ENCODE assay signal across 11 cellular contexts in genomic region chr1:189619682-189620332, GRCh38.
DNase-seq lines count a peak whose midpoint lies in the region; ATAC-seq and TF ChIP-seq lines count a peak whose summit lies in the region.
"Had no signal": no experiment of that assay in that cellular context is flagged by ENCODE, and none has a peak within 500 bp of the region (broad histone marks: within the 10 kb centered on the region; RNA-seq: fewer than 3 reads in every experiment).

No MANE protein-coding gene starts in this region.

- intact Hi-C loops in tibial artery (cut with DNase I; ENCODE audit: low total_unique reads) = loop anchor here (5.0 kb wide), 1 partner anchor 187 kb away; no protein-coding TSS in a partner anchor

- H3K27ac ChIP-seq in tibial artery = no peak overlapping the region

- H3K36me3 ChIP-seq in HAP-1 (replicated peaks) (no peaks in the 10 kb centered on the region), tibial artery (no peaks in the 10 kb centered on the region)

- peak; percentile 6 to 32 for DNase-seq in HAP-1 (ENCODE audit: low spot score in 2 of 2)
- DNase-seq in NCI-H226 = peak; percentile 86
- peak; percentile 91 for DNase-seq in choroid plexus epithelial cell (ENCODE audit: low read depth)
- DNase-seq in skeletal muscle cell (ENCODE audit: low read depth) = peak; percentile 84
- DNase-seq in NCI-H146 (lab: John Stamatoyannopoulos, UW) = no peak
- DNase-seq in tibial artery = no peak
- DNase-seq: activated T-cell treated with anti-CD3 and anti-CD28 coated beads, Interleukin-2, amount 50 U/mL, for 1 hour; left ventricle myocardium superior; NCI-H187 treated with DMSO at 0.1 percent for 48 hours; right cardiac atrium had no signal

- ATAC-seq in GM21723 (IDR thresholded peaks at IDR 0.05; ENCODE audit: unreplicated experiment) = no peak
- ATAC-seq: left ventricle myocardium superior, right cardiac atrium had no signal

- H3K27me3 ChIP-seq in HAP-1 (ENCODE audit: low read depth) (no peaks in the 10 kb centered on the region), tibial artery (no peaks in the 10 kb centered on the region)

- in situ Hi-C loops in HAP-1 (cut with MboI; ENCODE audit: low sequenced_read_pairs) = no loop called here

- H3K4me1 ChIP-seq in HAP-1 (no peaks in the 10 kb centered on the region; the same call in 1 of the 2 replicates), tibial artery (no peaks in the 10 kb centered on the region)

- H3K4me3 ChIP-seq in HAP-1 (no peak overlapping the region), choroid plexus epithelial cell (ENCODE audit: low read depth, low read length) (no peak overlapping the region), skeletal muscle cell (ENCODE audit: low read depth, low read length) (no peak overlapping the region), tibial artery (no peak overlapping the region)

- TF ChIP-seq CTCF in choroid plexus epithelial cell (conservative IDR thresholded peaks at IDR 0.05; ENCODE audit: low read depth, low read length) (peak; percentile 27), tibial artery (IDR thresholded peaks at IDR 0.05) (no peak)

- no peaks in the 10 kb centered on the region for H3K9me3 ChIP-seq in HAP-1
- no peaks in the 10 kb centered on the region for H3K9me3 ChIP-seq in tibial artery

Comparison
In these comparisons a context has a peak if more than half of its experiments do, and no peak if none do; other contexts are left out.
1. DNase-seq: peak in HAP-1 (2 of 2), NCI-H226 (single experiment), choroid plexus epithelial cell (single experiment) and skeletal muscle cell (single experiment); none in NCI-H146 (single experiment) and tibial artery (0 of 2).